21 cellular contexts compared by ENCODE assay signal in genomic region chr14:41699506-41699905, GRCh38.
"Had no signal": no experiment of that assay in that cellular context is flagged by ENCODE, and none has a peak within 500 bp of the region (broad histone marks: within the 10 kb centered on the region; RNA-seq: fewer than 3 reads in every experiment).

No MANE protein-coding gene starts in this region.

- H3K9me3 Mint-ChIP-seq: neural progenitor cell; stimulated activated effector memory CD8-positive, alpha-beta T cell treated with anti-CD3 and anti-CD28 coated beads, Interleukin-12 subunit alpha, Interleukin-12 subunit beta, amount 100 ng/mL, for 72 hours; stimulated activated naive CD8-positive, alpha-beta T cell treated with anti-CD3 and anti-CD28 coated beads, Interleukin-15, amount 100 ng/mL, for 72 hours had no signal

- H3K27ac Mint-ChIP-seq: natural killer cell treated with Interleukin-12 subunit alpha and Interleukin-12 subunit beta and Interleukin-15 and Interleukin-18, amount 100 ng/mL, for 72 hours; neural progenitor cell; stimulated activated effector memory CD8-positive, alpha-beta T cell treated with anti-CD3 and anti-CD28 coated beads, Interleukin-12 subunit alpha, Interleukin-12 subunit beta, amount 100 ng/mL, for 72 hours; stimulated activated naive CD8-positive, alpha-beta T cell treated with anti-CD3 and anti-CD28 coated beads, Interleukin-15, amount 100 ng/mL, for 72 hours had no signal

- H3K27ac ChIP-seq: coronary artery, esophagus muscularis mucosa, foreskin keratinocyte, neural progenitor cell, ovary, right atrium auricular region, testis, tibial nerve, upper lobe of right lung, vagina had no signal

- H3K4me3 Mint-ChIP-seq: natural killer cell treated with Interleukin-12 subunit alpha and Interleukin-12 subunit beta and Interleukin-15 and Interleukin-18, amount 100 ng/mL, for 72 hours; neural progenitor cell; stimulated activated effector memory CD8-positive, alpha-beta T cell treated with anti-CD3 and anti-CD28 coated beads, Interleukin-12 subunit alpha, Interleukin-12 subunit beta, amount 100 ng/mL, for 72 hours; stimulated activated naive CD8-positive, alpha-beta T cell treated with anti-CD3 and anti-CD28 coated beads, Interleukin-15, amount 100 ng/mL, for 72 hours had no signal

- H2AFZ ChIP-seq: neural progenitor cell had no signal

- H3K27me3 Mint-ChIP-seq: natural killer cell treated with Interleukin-12 subunit alpha and Interleukin-12 subunit beta and Interleukin-15 and Interleukin-18, amount 100 ng/mL, for 72 hours; stimulated activated naive CD8-positive, alpha-beta T cell treated with anti-CD3 and anti-CD28 coated beads, Interleukin-15, amount 100 ng/mL, for 72 hours had no signal

- H3K4me2 ChIP-seq: neural progenitor cell had no signal

- H3K4me1 Mint-ChIP-seq: neural progenitor cell; stimulated activated effector memory CD8-positive, alpha-beta T cell treated with anti-CD3 and anti-CD28 coated beads, Interleukin-12 subunit alpha, Interleukin-12 subunit beta, amount 100 ng/mL, for 72 hours; stimulated activated naive CD8-positive, alpha-beta T cell treated with anti-CD3 and anti-CD28 coated beads, Interleukin-15, amount 100 ng/mL, for 72 hours had no signal

- H3K9me3 ChIP-seq: ovary, right atrium auricular region, testis, upper lobe of right lung, vagina had no signal

- H3K4me1 ChIP-seq: esophagus muscularis mucosa, foreskin keratinocyte, neural progenitor cell, right atrium auricular region, testis, tibial nerve, upper lobe of right lung, vagina had no signal

- DNase-seq: effector CD4-positive, alpha-beta T cell; foreskin keratinocyte; head of caudate nucleus; hippocampal formation; mammary epithelial cell; midbrain; nucleus accumbens; ovary; stimulated activated CD4-positive, alpha-beta T cell treated with anti-CD3 and anti-CD28 coated beads, Interleukin-4, amount 100 ng/mL, for 1 hour; stimulated activated CD8-positive, alpha-beta memory T cell treated with anti-CD3 and anti-CD28 coated beads, Interleukin-4, amount 100 ng/mL, for 48 hours; stimulated activated naive CD8-positive, alpha-beta T cell treated with anti-CD3 and anti-CD28 coated beads, Interleukin-15, amount 100 ng/mL, for 72 hours; testis; upper lobe of right lung had no signal

- ATAC-seq: foreskin keratinocyte; natural killer cell treated with Interleukin-12 subunit alpha and Interleukin-12 subunit beta and Interleukin-15 and Interleukin-18, amount 100 ng/mL, for 72 hours; stimulated activated effector memory CD8-positive, alpha-beta T cell treated with anti-CD3 and anti-CD28 coated beads, Interleukin-12 subunit alpha, Interleukin-12 subunit beta, amount 100 ng/mL, for 72 hours; stimulated activated naive CD8-positive, alpha-beta T cell treated with anti-CD3 and anti-CD28 coated beads, Interleukin-15, amount 100 ng/mL, for 72 hours; upper lobe of right lung had no signal

- H3K36me3 ChIP-seq: esophagus muscularis mucosa, neural progenitor cell, ovary, right atrium auricular region, tibial nerve, upper lobe of right lung, vagina had no signal

- H3K36me3 Mint-ChIP-seq: natural killer cell treated with Interleukin-12 subunit alpha and Interleukin-12 subunit beta and Interleukin-15 and Interleukin-18, amount 100 ng/mL, for 72 hours; neural progenitor cell; stimulated activated effector memory CD8-positive, alpha-beta T cell treated with anti-CD3 and anti-CD28 coated beads, Interleukin-12 subunit alpha, Interleukin-12 subunit beta, amount 100 ng/mL, for 72 hours had no signal

- H3K4me3 ChIP-seq: coronary artery, esophagus muscularis mucosa, neural progenitor cell, ovary, right atrium auricular region, testis, tibial nerve, upper lobe of right lung had no signal

- H3K9ac ChIP-seq: neural progenitor cell had no signal

- H3K27me3 ChIP-seq: esophagus muscularis mucosa, foreskin keratinocyte, neural progenitor cell, ovary, right atrium auricular region, testis, tibial nerve, upper lobe of right lung, vagina had no signal
